ENCODE assay signal across 23 cellular contexts in the genomic region with DNA sequence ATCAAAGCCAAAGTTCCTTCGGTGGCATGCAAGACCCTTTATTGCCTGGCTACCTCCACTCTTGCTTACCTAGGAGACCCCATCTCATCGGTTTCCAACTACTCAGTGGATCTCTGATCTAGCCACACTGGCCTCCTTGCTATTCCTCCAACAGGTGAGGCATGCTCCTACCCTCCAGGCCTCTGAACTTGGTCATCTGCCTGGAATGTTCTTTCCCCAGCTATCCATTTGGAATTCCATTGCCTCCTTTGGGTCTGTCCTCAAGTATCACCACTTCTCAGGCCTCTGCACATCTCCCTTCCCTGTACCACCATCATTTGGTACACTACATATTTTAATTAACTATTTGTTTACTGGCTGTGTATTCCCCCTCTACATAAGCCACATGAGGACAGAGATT. TPM values are rescaled to one million over a fixed set of nuclear protein-coding genes. Genes with fewer than 3 reads are reported as not detected.
DNase-seq lines count a peak whose midpoint lies in the region; ATAC-seq and TF ChIP-seq lines count a peak whose summit lies in the region.
"Had no signal": no experiment of that assay in that cellular context is flagged by ENCODE, and none has a peak within 500 bp of the region (broad histone marks: within the 10 kb centered on the region; RNA-seq: fewer than 3 reads in every experiment).

No MANE protein-coding gene starts in this region.

- peak overlapping the region; percentile 39 for H3K27ac Mint-ChIP-seq in MCF 10A (ENCODE audit: low read depth, unreplicated experiment)
- H3K27ac Mint-ChIP-seq: CD14-positive monocyte; CD4-positive, alpha-beta T cell; CD8-positive, alpha-beta memory T cell; GM23338; H9 had no signal

- H3K9me3 ChIP-seq in mammary epithelial cell (replicated peaks; ENCODE audit: insufficient read depth, low read length) (no peaks in the 10 kb centered on the region), parathyroid adenoma (ENCODE audit: control insufficient read depth, low read length) (no peaks in the 10 kb centered on the region)
- H3K9me3 ChIP-seq: A549; BE2C; BLaER1 treated with 17β-estradiol and CSF1 and Interleukin-3, amounts not matched to agents 10 nM and 100 nM had no signal

- intact Hi-C loops in MCF 10A (cut with micrococcal nuclease): no loop called here
- intact Hi-C loops in mammary epithelial cell (cut with micrococcal nuclease): no loop called here
- intact Hi-C loops in Right ventricle myocardium inferior (cut with DNase I): no loop called here

- 37% methylated on average over 2 of the region's 2 CpGs for WGBS in mammary epithelial cell (ENCODE audit: low coverage, missing lambda C conversion rate)

- H3K27ac ChIP-seq in mammary epithelial cell (ENCODE audit: insufficient read depth, low read depth, low read length): no peak overlapping the region
- peak overlapping the region; percentile 64 for H3K27ac ChIP-seq in parathyroid adenoma
- H3K27ac ChIP-seq: A549 had no signal

- DNase-seq in MCF 10A (ENCODE audit: unreplicated experiment) (no peak), mammary epithelial cell (no peak), kidney tubule cell (ENCODE audit: low spot score) (peak; percentile 30), SHP77 treated with DMSO at 0.1 percent for 48 hours (lab: John Stamatoyannopoulos, UW) (no peak), Right ventricle myocardium inferior (ENCODE audit: missing footprints) (no peak)
- DNase-seq: 8988T; AML-193; BE2C; Calu3; CD4-positive, alpha-beta T cell; CD8-positive, alpha-beta memory T cell; DMS53; DMS79 treated with DMSO at 0.1 percent for 48 hours; GF-D8; H9 had no signal

- no peaks in the 10 kb centered on the region for H4K20me1 ChIP-seq in mammary epithelial cell (ENCODE audit: insufficient read depth, low read length)
- H4K20me1 ChIP-seq: BLaER1 treated with 17β-estradiol and CSF1 and Interleukin-3, amounts not matched to agents 10 nM and 100 nM had no signal

- H2AFZ ChIP-seq in mammary epithelial cell (ENCODE audit: low read depth, low read length) (no peak overlapping the region), parathyroid adenoma (no peak overlapping the region)
- H2AFZ ChIP-seq: GM23338 had no signal

- H3K9ac ChIP-seq in mammary epithelial cell (ENCODE audit: insufficient read depth, low read length): no peak overlapping the region
- no peak overlapping the region for H3K9ac ChIP-seq in parathyroid adenoma
- H3K9ac ChIP-seq: BLaER1 treated with 17β-estradiol and CSF1 and Interleukin-3, amounts not matched to agents 10 nM and 100 nM had no signal

- no TSS peak for BruUV-seq in MCF 10A (replicated peaks; lab: Mats Ljungman, UMichigan)
- no TSS peak for BruUV-seq in mammary epithelial cell (replicated peaks; lab: Mats Ljungman, UMichigan)

- in situ Hi-C loops in mammary epithelial cell (cut with MboI; ENCODE audit: low sequenced_read_pairs in 2 of 2): no loop called here

- CTCF ChIA-PET in MCF 10A (lab: Yijun Ruan, JAX) (interaction anchor here (0.6 to 2.8 kb wide), 3 partner anchors 12 to 39 kb away, joined by 3 to 20 read pairs (median 5); no protein-coding TSS in a partner anchor), mammary epithelial cell (lab: Charles Lee; ENCODE audit: low non-redundant PET) (no interaction called here)

- H3K4me3 ChIP-seq in mammary epithelial cell (replicated peaks in 1 of 3; ENCODE audit: insufficient read depth in 1 of 3, low read depth in 2 of 3, low read length in 3 of 3) (no peak overlapping the region), parathyroid adenoma (ENCODE audit: low read depth, low read length) (no peak overlapping the region)
- H3K4me3 ChIP-seq: A549; BLaER1 treated with 17β-estradiol and CSF1 and Interleukin-3, amounts not matched to agents 10 nM and 100 nM; GM23338 had no signal

- H3K36me3 ChIP-seq in mammary epithelial cell (ENCODE audit: insufficient read depth, low read length) (no peaks in the 10 kb centered on the region), parathyroid adenoma (ENCODE audit: control insufficient read depth, insufficient read depth, low read length) (no peaks in the 10 kb centered on the region)
- H3K36me3 ChIP-seq: BE2C; BLaER1 treated with 17β-estradiol and CSF1 and Interleukin-3, amounts not matched to agents 10 nM and 100 nM had no signal

- no peaks in the 10 kb centered on the region for H3K27me3 Mint-ChIP-seq in MCF 10A (ENCODE audit: insufficient read depth, unreplicated experiment)

- dilution Hi-C loops in mammary epithelial cell (cut with HindIII; ENCODE audit: low sequenced_read_pairs): no loop called here

- H3K4me3 Mint-ChIP-seq in MCF 10A (ENCODE audit: unreplicated experiment): no peak overlapping the region
- H3K4me3 Mint-ChIP-seq: CD14-positive monocyte; CD4-positive, alpha-beta T cell; CD8-positive, alpha-beta memory T cell; GM23338; H9 had no signal

- H3K4me1 ChIP-seq in mammary epithelial cell (ENCODE audit: insufficient read depth, low read length) (no peaks in the 10 kb centered on the region), parathyroid adenoma (peaks cover 25% of the 10 kb centered on the region)
- H3K4me1 ChIP-seq: BE2C had no signal

- POLR2A ChIA-PET in MCF 10A (lab: Yijun Ruan, JAX): interaction anchor here (0.9 kb wide), 1 partner anchor 47 kb away, joined by 3 read pairs; no protein-coding TSS in a partner anchor

- H3K36me3 Mint-ChIP-seq in MCF 10A (ENCODE audit: insufficient read depth, unreplicated experiment): no peaks in the 10 kb centered on the region
- H3K36me3 Mint-ChIP-seq: CD14-positive monocyte; CD8-positive, alpha-beta memory T cell had no signal

- H3K4me2 ChIP-seq in mammary epithelial cell (ENCODE audit: insufficient read depth, low read depth, low read length) (no peak overlapping the region), parathyroid adenoma (ENCODE audit: low read length) (peak overlapping the region; percentile 36)
- H3K4me2 ChIP-seq: A549, GM23338 had no signal

- H3K79me2 ChIP-seq in mammary epithelial cell (ENCODE audit: insufficient read depth, low read length) (no peaks in the 10 kb centered on the region), parathyroid adenoma (peaks cover 2% of the 10 kb centered on the region)

- H3K9me3 Mint-ChIP-seq in MCF 10A (ENCODE audit: unreplicated experiment): no peaks in the 10 kb centered on the region
- H3K9me3 Mint-ChIP-seq: CD4-positive, alpha-beta T cell; CD8-positive, alpha-beta memory T cell; GM23338; H9 had no signal

- H3K27me3 ChIP-seq in mammary epithelial cell (ENCODE audit: insufficient read depth, low read length) (peaks cover 7% of the 10 kb centered on the region), parathyroid adenoma (ENCODE audit: control insufficient read depth, insufficient read depth, low read length) (no peaks in the 10 kb centered on the region)
- H3K27me3 ChIP-seq: BLaER1 treated with 17β-estradiol and CSF1 and Interleukin-3, amounts not matched to agents 10 nM and 100 nM had no signal

- TF ChIP-seq CTCF in MCF 10A (IDR thresholded peaks at IDR 0.05; ENCODE audit: unreplicated experiment) (no peak), mammary epithelial cell (conservative IDR thresholded peaks at IDR 0.05 in 1 of 2, IDR thresholded peaks at IDR 0.05 in 1 of 2; ENCODE audit: extremely low read depth in 1 of 2, insufficient read depth in 1 of 2, low read depth in 1 of 2, low read length in 2 of 2) (no peak), parathyroid adenoma (IDR thresholded peaks at IDR 0.05) (no peak)

- no peak for ATAC-seq in HG03342 (IDR thresholded peaks at IDR 0.05; ENCODE audit: unreplicated experiment)
- ATAC-seq in Right ventricle myocardium inferior: no peak
- ATAC-seq: GM23338, HCT116 had no signal

- H3K4me1 Mint-ChIP-seq in MCF 10A (ENCODE audit: insufficient read depth, unreplicated experiment): peaks cover 21% of the 10 kb centered on the region
- H3K4me1 Mint-ChIP-seq: CD8-positive, alpha-beta memory T cell had no signal

RNA-seq across cellular contexts. Expression of a gene that starts 11.2 kb away (rescaled TPM):
- 0.20 TPM in 1 of 2 replicates, not detected in the other for total RNA-seq in MCF 10A (2022)
- total RNA-seq in mammary epithelial cell: not detected
- not detected for polyA plus RNA-seq in mammary epithelial cell
- not detected for polyA minus RNA-seq in mammary epithelial cell
- 3.6 TPM for total RNA-seq in Right ventricle myocardium inferior
- total RNA-seq: CD4-positive, alpha-beta T cell; CD8-positive, alpha-beta memory T cell; G401 had no signal
- polyA plus RNA-seq: CD8-positive, alpha-beta memory T cell had no signal
